ENCODE assay signal across 1 cellular context in genomic region chr7:44797329-44798258, GRCh38.
TF ChIP-seq lines count a peak whose summit lies in the region.

No MANE protein-coding gene starts in this region.

TF ChIP-seq in HepG2, 621 proteins besides CTCF, POLR2A, EP300 and RAD21 (continues in another document):
- TF ChIP-seq ZNF136 (CRISPR knock-in tag; IDR thresholded peaks at IDR 0.05; ENCODE audit: low read depth) (no peak), SRSF4 (IDR thresholded peaks at IDR 0.05; ENCODE audit: low read depth, low read length, poor library complexity, severe bottlenecking) (no peak), SP140L (CRISPR knock-in tag; IDR thresholded peaks at IDR 0.05; ENCODE audit: borderline replicate concordance) (no peak), ZNF3 (CRISPR knock-in tag; IDR thresholded peaks at IDR 0.05) (no peak), ZNF260 (CRISPR knock-in tag; IDR thresholded peaks at IDR 0.05; ENCODE audit: borderline replicate concordance, low read depth) (no peak), KAT2B (IDR thresholded peaks at IDR 0.05; ENCODE audit: borderline replicate concordance, low read depth, low read length) (no peak), MIER3 (CRISPR knock-in tag; IDR thresholded peaks at IDR 0.05; ENCODE audit: borderline replicate concordance) (no peak), HNRNPUL1 (IDR thresholded peaks at IDR 0.05; ENCODE audit: low read depth, low read length) (no peak), ZKSCAN8 (CRISPR knock-in tag; IDR thresholded peaks at IDR 0.05; ENCODE audit: borderline replicate concordance) (0 out of 2 replicates have a peak, but pooled peaks have one; percentile 19), NFE2 (CRISPR knock-in tag; IDR thresholded peaks at IDR 0.05) (no peak), ZFP82 (CRISPR knock-in tag; IDR thresholded peaks at IDR 0.05; ENCODE audit: borderline replicate concordance) (no peak), HMGXB3 (CRISPR knock-in tag; IDR thresholded peaks at IDR 0.05; ENCODE audit: borderline replicate concordance) (peak; percentile 58; the same call in 1 of the 2 replicates), ZNF766 (CRISPR knock-in tag; IDR thresholded peaks at IDR 0.05; ENCODE audit: borderline replicate concordance) (no peak), CHCHD3 (CRISPR knock-in tag; IDR thresholded peaks at IDR 0.05) (no peak), MED1 (CRISPR knock-in tag; IDR thresholded peaks at IDR 0.05) (no peak), ZNF326 (CRISPR knock-in tag; IDR thresholded peaks at IDR 0.05; ENCODE audit: borderline replicate concordance) (no peak), SAP130 (CRISPR knock-in tag; IDR thresholded peaks at IDR 0.05; ENCODE audit: low read depth) (peak; percentile 90), POLR2AphosphoS2 (IDR thresholded peaks at IDR 0.05; ENCODE audit: low read depth, low read length) (no peak), NR3C1 (CRISPR knock-in tag; IDR thresholded peaks at IDR 0.05) (no peak), NR0B2 (CRISPR knock-in tag; IDR thresholded peaks at IDR 0.05) (no peak), SNAPC5 (CRISPR knock-in tag; IDR thresholded peaks at IDR 0.05; ENCODE audit: borderline replicate concordance) (0 out of 2 replicates have a peak, but pooled peaks have one; percentile 22), MBNL3 (CRISPR knock-in tag; conservative IDR thresholded peaks at IDR 0.05) (no peak), ZNF777 (CRISPR knock-in tag; IDR thresholded peaks at IDR 0.05) (no peak), HIC2 (CRISPR knock-in tag; IDR thresholded peaks at IDR 0.05; ENCODE audit: low read depth) (no peak), GZF1 (CRISPR knock-in tag; IDR thresholded peaks at IDR 0.05) (no peak), ZNF20 (CRISPR knock-in tag; IDR thresholded peaks at IDR 0.05) (no peak), NFATC3 (CRISPR knock-in tag; IDR thresholded peaks at IDR 0.05) (no peak), ZKSCAN1 (IDR thresholded peaks at IDR 0.05; ENCODE audit: low read length) (no peak), ZNF572 (CRISPR knock-in tag; IDR thresholded peaks at IDR 0.05) (no peak), PPARG (CRISPR knock-in tag; conservative IDR thresholded peaks at IDR 0.05) (no peak), ZNF724P (CRISPR knock-in tag; IDR thresholded peaks at IDR 0.05; ENCODE audit: borderline replicate concordance) (no peak; the same call in 1 of the 2 replicates), NFYC (CRISPR knock-in tag; IDR thresholded peaks at IDR 0.05) (no peak), ZNF570 (CRISPR knock-in tag; IDR thresholded peaks at IDR 0.05; ENCODE audit: borderline replicate concordance) (no peak), ZBTB20 (CRISPR knock-in tag; IDR thresholded peaks at IDR 0.05; ENCODE audit: borderline replicate concordance, low read depth) (no peak)
- TF ChIP-seq, protein P1, sequence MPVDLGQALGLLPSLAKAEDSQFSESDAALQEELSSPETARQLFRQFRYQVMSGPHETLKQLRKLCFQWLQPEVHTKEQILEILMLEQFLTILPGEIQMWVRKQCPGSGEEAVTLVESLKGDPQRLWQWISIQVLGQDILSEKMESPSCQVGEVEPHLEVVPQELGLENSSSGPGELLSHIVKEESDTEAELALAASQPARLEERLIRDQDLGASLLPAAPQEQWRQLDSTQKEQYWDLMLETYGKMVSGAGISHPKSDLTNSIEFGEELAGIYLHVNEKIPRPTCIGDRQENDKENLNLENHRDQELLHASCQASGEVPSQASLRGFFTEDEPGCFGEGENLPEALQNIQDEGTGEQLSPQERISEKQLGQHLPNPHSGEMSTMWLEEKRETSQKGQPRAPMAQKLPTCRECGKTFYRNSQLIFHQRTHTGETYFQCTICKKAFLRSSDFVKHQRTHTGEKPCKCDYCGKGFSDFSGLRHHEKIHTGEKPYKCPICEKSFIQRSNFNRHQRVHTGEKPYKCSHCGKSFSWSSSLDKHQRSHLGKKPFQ (CRISPR knock-in tag; IDR thresholded peaks at IDR 0.05; ENCODE audit: insufficient replicate concordance), result no peak
- TF ChIP-seq, protein P2, sequence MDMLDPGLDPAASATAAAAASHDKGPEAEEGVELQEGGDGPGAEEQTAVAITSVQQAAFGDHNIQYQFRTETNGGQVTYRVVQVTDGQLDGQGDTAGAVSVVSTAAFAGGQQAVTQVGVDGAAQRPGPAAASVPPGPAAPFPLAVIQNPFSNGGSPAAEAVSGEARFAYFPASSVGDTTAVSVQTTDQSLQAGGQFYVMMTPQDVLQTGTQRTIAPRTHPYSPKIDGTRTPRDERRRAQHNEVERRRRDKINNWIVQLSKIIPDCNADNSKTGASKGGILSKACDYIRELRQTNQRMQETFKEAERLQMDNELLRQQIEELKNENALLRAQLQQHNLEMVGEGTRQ (IDR thresholded peaks at IDR 0.05; ENCODE audit: low read depth, low read length), result no peak
- TF ChIP-seq, protein P2 (CRISPR knock-in tag; IDR thresholded peaks at IDR 0.05; ENCODE audit: borderline replicate concordance), result no peak
- TF ChIP-seq, protein P3, sequence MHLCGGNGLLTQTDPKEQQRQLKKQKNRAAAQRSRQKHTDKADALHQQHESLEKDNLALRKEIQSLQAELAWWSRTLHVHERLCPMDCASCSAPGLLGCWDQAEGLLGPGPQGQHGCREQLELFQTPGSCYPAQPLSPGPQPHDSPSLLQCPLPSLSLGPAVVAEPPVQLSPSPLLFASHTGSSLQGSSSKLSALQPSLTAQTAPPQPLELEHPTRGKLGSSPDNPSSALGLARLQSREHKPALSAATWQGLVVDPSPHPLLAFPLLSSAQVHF (CRISPR knock-in tag; IDR thresholded peaks at IDR 0.05), result no peak
- TF ChIP-seq, protein P4, sequence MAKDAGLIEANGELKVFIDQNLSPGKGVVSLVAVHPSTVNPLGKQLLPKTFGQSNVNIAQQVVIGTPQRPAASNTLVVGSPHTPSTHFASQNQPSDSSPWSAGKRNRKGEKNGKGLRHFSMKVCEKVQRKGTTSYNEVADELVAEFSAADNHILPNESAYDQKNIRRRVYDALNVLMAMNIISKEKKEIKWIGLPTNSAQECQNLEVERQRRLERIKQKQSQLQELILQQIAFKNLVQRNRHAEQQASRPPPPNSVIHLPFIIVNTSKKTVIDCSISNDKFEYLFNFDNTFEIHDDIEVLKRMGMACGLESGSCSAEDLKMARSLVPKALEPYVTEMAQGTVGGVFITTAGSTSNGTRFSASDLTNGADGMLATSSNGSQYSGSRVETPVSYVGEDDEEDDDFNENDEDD (CRISPR knock-in tag; IDR thresholded peaks at IDR 0.05; ENCODE audit: borderline replicate concordance), result no peak
- TF ChIP-seq, protein P5, sequence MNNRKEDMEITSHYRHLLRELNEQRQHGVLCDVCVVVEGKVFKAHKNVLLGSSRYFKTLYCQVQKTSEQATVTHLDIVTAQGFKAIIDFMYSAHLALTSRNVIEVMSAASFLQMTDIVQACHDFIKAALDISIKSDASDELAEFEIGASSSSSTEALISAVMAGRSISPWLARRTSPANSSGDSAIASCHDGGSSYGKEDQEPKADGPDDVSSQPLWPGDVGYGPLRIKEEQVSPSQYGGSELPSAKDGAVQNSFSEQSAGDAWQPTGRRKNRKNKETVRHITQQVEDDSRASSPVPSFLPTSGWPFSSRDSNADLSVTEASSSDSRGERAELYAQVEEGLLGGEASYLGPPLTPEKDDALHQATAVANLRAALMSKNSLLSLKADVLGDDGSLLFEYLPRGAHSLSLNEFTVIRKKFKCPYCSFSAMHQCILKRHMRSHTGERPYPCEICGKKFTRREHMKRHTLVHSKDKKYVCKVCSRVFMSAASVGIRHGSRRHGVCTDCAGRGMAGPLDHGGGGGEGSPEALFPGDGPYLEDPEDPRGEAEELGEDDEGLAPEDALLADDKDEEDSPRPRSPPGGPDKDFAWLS (CRISPR knock-in tag; IDR thresholded peaks at IDR 0.05; ENCODE audit: borderline replicate concordance), result no peak
- TF ChIP-seq, protein P6, sequence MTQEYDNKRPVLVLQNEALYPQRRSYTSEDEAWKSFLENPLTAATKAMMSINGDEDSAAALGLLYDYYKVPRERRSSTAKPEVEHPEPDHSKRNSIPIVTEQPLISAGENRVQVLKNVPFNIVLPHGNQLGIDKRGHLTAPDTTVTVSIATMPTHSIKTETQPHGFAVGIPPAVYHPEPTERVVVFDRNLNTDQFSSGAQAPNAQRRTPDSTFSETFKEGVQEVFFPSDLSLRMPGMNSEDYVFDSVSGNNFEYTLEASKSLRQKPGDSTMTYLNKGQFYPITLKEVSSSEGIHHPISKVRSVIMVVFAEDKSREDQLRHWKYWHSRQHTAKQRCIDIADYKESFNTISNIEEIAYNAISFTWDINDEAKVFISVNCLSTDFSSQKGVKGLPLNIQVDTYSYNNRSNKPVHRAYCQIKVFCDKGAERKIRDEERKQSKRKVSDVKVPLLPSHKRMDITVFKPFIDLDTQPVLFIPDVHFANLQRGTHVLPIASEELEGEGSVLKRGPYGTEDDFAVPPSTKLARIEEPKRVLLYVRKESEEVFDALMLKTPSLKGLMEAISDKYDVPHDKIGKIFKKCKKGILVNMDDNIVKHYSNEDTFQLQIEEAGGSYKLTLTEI (CRISPR knock-in tag; conservative IDR thresholded peaks at IDR 0.05), result no peak
- TF ChIP-seq, protein P7, sequence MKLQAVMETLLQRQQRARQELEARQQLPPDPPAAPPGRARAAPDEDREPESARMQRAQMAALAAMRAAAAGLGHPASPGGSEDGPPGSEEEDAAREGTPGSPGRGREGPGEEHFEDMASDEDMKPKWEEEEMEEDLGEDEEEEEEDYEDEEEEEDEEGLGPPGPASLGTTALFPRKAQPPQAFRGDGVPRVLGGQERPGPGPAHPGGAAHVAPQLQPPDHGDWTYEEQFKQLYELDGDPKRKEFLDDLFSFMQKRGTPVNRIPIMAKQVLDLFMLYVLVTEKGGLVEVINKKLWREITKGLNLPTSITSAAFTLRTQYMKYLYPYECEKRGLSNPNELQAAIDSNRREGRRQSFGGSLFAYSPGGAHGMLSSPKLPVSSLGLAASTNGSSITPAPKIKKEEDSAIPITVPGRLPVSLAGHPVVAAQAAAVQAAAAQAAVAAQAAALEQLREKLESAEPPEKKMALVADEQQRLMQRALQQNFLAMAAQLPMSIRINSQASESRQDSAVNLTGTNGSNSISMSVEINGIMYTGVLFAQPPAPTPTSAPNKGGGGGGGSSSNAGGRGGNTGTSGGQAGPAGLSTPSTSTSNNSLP (IDR thresholded peaks at IDR 0.05; ENCODE audit: low read depth, low read length), result no peak
- TF ChIP-seq, protein P8, sequence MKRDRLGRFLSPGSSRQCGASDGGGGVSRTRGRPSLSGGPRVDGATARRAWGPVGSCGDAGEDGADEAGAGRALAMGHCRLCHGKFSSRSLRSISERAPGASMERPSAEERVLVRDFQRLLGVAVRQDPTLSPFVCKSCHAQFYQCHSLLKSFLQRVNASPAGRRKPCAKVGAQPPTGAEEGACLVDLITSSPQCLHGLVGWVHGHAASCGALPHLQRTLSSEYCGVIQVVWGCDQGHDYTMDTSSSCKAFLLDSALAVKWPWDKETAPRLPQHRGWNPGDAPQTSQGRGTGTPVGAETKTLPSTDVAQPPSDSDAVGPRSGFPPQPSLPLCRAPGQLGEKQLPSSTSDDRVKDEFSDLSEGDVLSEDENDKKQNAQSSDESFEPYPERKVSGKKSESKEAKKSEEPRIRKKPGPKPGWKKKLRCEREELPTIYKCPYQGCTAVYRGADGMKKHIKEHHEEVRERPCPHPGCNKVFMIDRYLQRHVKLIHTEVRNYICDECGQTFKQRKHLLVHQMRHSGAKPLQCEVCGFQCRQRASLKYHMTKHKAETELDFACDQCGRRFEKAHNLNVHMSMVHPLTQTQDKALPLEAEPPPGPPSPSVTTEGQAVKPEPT (CRISPR knock-in tag; IDR thresholded peaks at IDR 0.05; ENCODE audit: low read depth), result no peak
